In the genomic region with DNA sequence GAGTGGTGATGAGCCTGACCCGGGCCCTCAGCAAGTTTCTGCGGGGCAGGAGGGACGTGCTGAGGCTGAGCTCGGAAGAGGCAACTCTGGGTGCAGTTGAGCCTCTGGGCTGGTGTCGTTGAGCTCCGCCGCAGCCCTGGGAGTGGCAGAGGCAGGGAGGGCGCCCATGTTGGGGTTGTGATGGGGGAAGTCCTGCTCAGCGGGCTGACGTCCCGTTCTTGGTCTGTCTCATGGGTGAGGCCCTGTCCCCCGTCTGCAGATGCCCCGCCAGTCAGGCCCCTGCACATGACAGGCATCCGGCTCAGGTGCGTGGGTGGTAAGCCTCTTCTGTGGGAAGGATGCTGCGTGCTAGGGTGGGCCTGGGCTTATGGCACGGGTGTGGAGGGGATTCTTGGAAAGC, we compare ENCODE assay signal across 8 cellular contexts.
DNase-seq lines count a peak whose midpoint lies in the region; TF ChIP-seq lines count a peak whose summit lies in the region.

No MANE protein-coding gene starts in this region.

- TF ChIP-seq CTCF in GM20000 (IDR thresholded peaks at IDR 0.05; ENCODE audit: extremely low read depth, missing control alignments) (no peak), Peyer's patch (IDR thresholded peaks at IDR 0.05) (no peak), thyroid gland (IDR thresholded peaks at IDR 0.05) (no peak)

- H3K27ac ChIP-seq in Peyer's patch, result peak overlapping the region in 2 of 4 donors; percentile 23 to 82
- no peak overlapping the region for H3K27ac ChIP-seq in thyroid gland

- peak overlapping the region in 1 of 4 donors; percentile 31 for H3K4me3 ChIP-seq in Peyer's patch
- no peak overlapping the region for H3K4me3 ChIP-seq in thyroid gland (replicated peaks in 1 of 3)

- H3K27me3 ChIP-seq in Peyer's patch (no peaks in the 10 kb centered on the region), thyroid gland (no peaks in the 10 kb centered on the region)

- DNase-seq in GM20000 (ENCODE audit: low spot score) (peak; percentile 83), Peyer's patch (peak in 2 of 3 donors; percentile 83 to 85), thyroid gland (no peak), amygdala (lab: John Stamatoyannopoulos, UW) (no peak), RPMI8226 (no peak), NCI-H446 (lab: John Stamatoyannopoulos, UW) (no peak)
- peak; percentile 58 to 67 for DNase-seq in stimulated activated CD8-positive, alpha-beta memory T cell treated with anti-CD3 and anti-CD28 coated beads, Interleukin-7, amount 100 ng/mL, for 4 hours (ENCODE audit: low read depth in 2 of 2)

- H3K27ac Mint-ChIP-seq in activated naive CD8-positive, alpha-beta T cell, result peak overlapping the region; percentile 94

- no peaks in the 10 kb centered on the region for H3K27me3 Mint-ChIP-seq in activated naive CD8-positive, alpha-beta T cell

- H3K9me3 Mint-ChIP-seq in activated naive CD8-positive, alpha-beta T cell (ENCODE audit: low read depth), result peaks cover 5% of the 10 kb centered on the region

- TF ChIP-seq POLR2A in Peyer's patch (IDR thresholded peaks at IDR 0.05), result no peak
- TF ChIP-seq POLR2A in thyroid gland (IDR thresholded peaks at IDR 0.05), result no peak

- intact Hi-C loops in thyroid gland (cut with DNase I), result no loop called here

- H3K36me3 ChIP-seq in Peyer's patch (no peaks in the 10 kb centered on the region), thyroid gland (no peaks in the 10 kb centered on the region)

- 85 to 92% methylated on average over 8 to 11 of the region's 17 CpGs for WGBS in thyroid gland, 2 donors

- H3K4me3 Mint-ChIP-seq in activated naive CD8-positive, alpha-beta T cell, result peak overlapping the region; percentile 82

- H3K4me1 ChIP-seq in Peyer's patch (peaks cover 0 to 86% (median 35%) of the 10 kb centered on the region in 4 donors), thyroid gland (peaks cover 26 to 89% of the 10 kb centered on the region in 2 donors)

- peaks cover 37% of the 10 kb centered on the region for H3K4me1 Mint-ChIP-seq in activated naive CD8-positive, alpha-beta T cell (ENCODE audit: low read depth)

- H3K36me3 Mint-ChIP-seq in activated naive CD8-positive, alpha-beta T cell, result peaks cover 3% of the 10 kb centered on the region

- no peaks in the 10 kb centered on the region for H3K9me3 ChIP-seq in Peyer's patch
- H3K9me3 ChIP-seq in thyroid gland, result no peaks in the 10 kb centered on the region

Comparison
In these comparisons a context has a peak if more than half of its experiments do, and no peak if none do; other contexts are left out.
1. DNase-seq: peak in GM20000 (single experiment), Peyer's patch (2 of 3) and stimulated activated CD8-positive, alpha-beta memory T cell treated with anti-CD3 and anti-CD28 coated beads, Interleukin-7, amount 100 ng/mL, for 4 hours (2 of 2); none in thyroid gland (0 of 2), amygdala (0 of 56), RPMI8226 (single experiment) and NCI-H446 (0 of 2).